20 cellular contexts compared by ENCODE assay signal in the genomic region with DNA sequence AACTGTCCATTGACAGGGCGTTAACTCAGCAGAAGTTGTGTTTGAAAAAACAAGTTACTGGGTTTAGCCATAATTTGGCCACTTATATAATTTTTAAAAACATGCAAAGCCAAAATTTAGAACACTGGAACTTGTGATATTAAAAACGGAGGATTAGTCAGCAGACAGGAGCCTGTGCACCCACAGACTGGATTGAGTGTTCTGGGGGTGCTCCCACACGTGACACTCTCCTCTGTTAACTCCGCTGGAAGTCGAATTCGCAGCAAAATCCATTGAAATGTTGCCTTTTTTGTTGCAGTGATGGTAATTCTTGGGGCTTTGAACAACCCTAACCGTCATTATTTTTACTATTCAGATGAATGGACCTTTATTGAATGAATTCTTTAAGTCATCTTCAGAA.
DNase-seq lines count a peak whose midpoint lies in the region.
"Had no signal": no experiment of that assay in that cellular context is flagged by ENCODE, and none has a peak within 500 bp of the region (broad histone marks: within the 10 kb centered on the region; RNA-seq: fewer than 3 reads in every experiment).

No MANE protein-coding gene starts in this region.

- no peaks in the 10 kb centered on the region for H3K9me3 ChIP-seq in HUES6 (ENCODE audit: control insufficient read depth, insufficient read depth, low read depth, low read length)
- H3K9me3 ChIP-seq: A549; BE2C; BLaER1 treated with 17β-estradiol and CSF1 and Interleukin-3, amounts not matched to agents 10 nM and 100 nM; HAP-1 had no signal

- no peak overlapping the region for H2BK120ac ChIP-seq in mesendoderm (ENCODE audit: low read depth, low read length)

- H3K4me1 ChIP-seq in HUES6 (ENCODE audit: control insufficient read depth, insufficient read depth, low read length) (peaks cover 7% of the 10 kb centered on the region; the same call in 1 of the 2 replicates), mesendoderm (ENCODE audit: control insufficient read depth, low read depth, low read length) (peaks cover 1% of the 10 kb centered on the region)
- H3K4me1 ChIP-seq: BLaER1 treated with 17β-estradiol and CSF1 and Interleukin-3, amounts not matched to agents 10 nM and 100 nM had no signal

- H4K5ac ChIP-seq in mesendoderm (ENCODE audit: low read length): no peak overlapping the region

- H3K79me2 ChIP-seq in mesendoderm (ENCODE audit: control insufficient read depth, insufficient read depth, low read length): no peaks in the 10 kb centered on the region

- no peak overlapping the region for H3K56ac ChIP-seq in mesendoderm (ENCODE audit: low read length)

- no peak overlapping the region for H3K4me2 ChIP-seq in mesendoderm (ENCODE audit: low read length)
- H3K4me2 ChIP-seq: A549; BLaER1 treated with 17β-estradiol and CSF1 and Interleukin-3, amounts not matched to agents 10 nM and 100 nM had no signal

- H3K4me3 ChIP-seq in HUES6 (ENCODE audit: low read depth, low read length): no peak overlapping the region
- no peak overlapping the region for H3K4me3 ChIP-seq in mesendoderm (ENCODE audit: low read length)
- H3K4me3 ChIP-seq: A549; BLaER1 treated with 17β-estradiol and CSF1 and Interleukin-3, amounts not matched to agents 10 nM and 100 nM; HAP-1 had no signal

- no peak overlapping the region for H3K23ac ChIP-seq in mesendoderm (ENCODE audit: low read length)

- no peak overlapping the region for H3K9ac ChIP-seq in HUES6 (ENCODE audit: low read length)
- H3K9ac ChIP-seq in mesendoderm (ENCODE audit: low read length): no peak overlapping the region
- H3K9ac ChIP-seq: BLaER1 treated with 17β-estradiol and CSF1 and Interleukin-3, amounts not matched to agents 10 nM and 100 nM had no signal

- no peaks in the 10 kb centered on the region for H3K36me3 ChIP-seq in HUES6 (ENCODE audit: control insufficient read depth, insufficient read depth, low read length)
- H3K36me3 ChIP-seq in mesendoderm (ENCODE audit: control insufficient read depth, insufficient read depth, low read length): no peaks in the 10 kb centered on the region
- H3K36me3 ChIP-seq: BE2C, HAP-1 had no signal

- no peak overlapping the region for H3K18ac ChIP-seq in mesendoderm (ENCODE audit: low read length)

- H2BK15ac ChIP-seq in mesendoderm (replicated peaks; ENCODE audit: low read depth): peak overlapping the region; percentile 85

- H4K8ac ChIP-seq in mesendoderm (ENCODE audit: low read depth, low read length): no peak overlapping the region

- H2AK5ac ChIP-seq in mesendoderm (ENCODE audit: low read length): no peak overlapping the region

- H3K79me1 ChIP-seq in mesendoderm (ENCODE audit: low read length): no peaks in the 10 kb centered on the region

- H3K4ac ChIP-seq in mesendoderm (ENCODE audit: low read depth, low read length): no peak overlapping the region

- H3K27ac ChIP-seq in HUES6 (ENCODE audit: low read depth, low read length): 0 out of 2 replicates have a peak overlapping the region, but pooled peaks have one; percentile 11
- H3K27ac ChIP-seq in angular gyrus (ENCODE audit: low read depth, low read length): peak overlapping the region; percentile 41
- H3K27ac ChIP-seq in mesendoderm (ENCODE audit: low read depth, low read length): no peak overlapping the region
- H3K27ac ChIP-seq: BLaER1 treated with 17β-estradiol and CSF1 and Interleukin-3, amounts not matched to agents 10 nM and 100 nM had no signal

- H3K27me3 ChIP-seq in HUES6 (ENCODE audit: control insufficient read depth, insufficient read depth, low read length) (no peaks in the 10 kb centered on the region), mesendoderm (ENCODE audit: insufficient read depth, low read length, poor library complexity) (no peaks in the 10 kb centered on the region)
- H3K27me3 ChIP-seq: BE2C; BLaER1 treated with 17β-estradiol and CSF1 and Interleukin-3, amounts not matched to agents 10 nM and 100 nM had no signal

- DNase-seq in mesendoderm: no peak
- DNase-seq in NCI-H2107 (lab: John Stamatoyannopoulos, UW): no peak
- no peak for DNase-seq in GM19240 (ENCODE audit: insufficient read length, low spot score)
- no peak for DNase-seq in GOT3 (lab: John Stamatoyannopoulos, UW)
- no peak for DNase-seq in ureter (ENCODE audit: low spot score)
- DNase-seq: 8988T; ACHN; AML-193; BE2C; CD4-positive, alpha-beta T cell; CD8-positive, alpha-beta memory T cell; DMS 273 treated with DMSO at 0.1 percent for 48 hours; DMS79 treated with DMSO at 0.1 percent for 48 hours; GF-D8; HFFc6 had no signal

- no CpG with 5 or more reads among the region's 7 CpGs for WGBS in mesendoderm (ENCODE audit: extremely low coverage, insufficient coverage, low lambda C conversion rate)

- no peak overlapping the region for H2BK5ac ChIP-seq in mesendoderm (ENCODE audit: low read length)
